20 cellular contexts compared by ENCODE assay signal in the genomic region with DNA sequence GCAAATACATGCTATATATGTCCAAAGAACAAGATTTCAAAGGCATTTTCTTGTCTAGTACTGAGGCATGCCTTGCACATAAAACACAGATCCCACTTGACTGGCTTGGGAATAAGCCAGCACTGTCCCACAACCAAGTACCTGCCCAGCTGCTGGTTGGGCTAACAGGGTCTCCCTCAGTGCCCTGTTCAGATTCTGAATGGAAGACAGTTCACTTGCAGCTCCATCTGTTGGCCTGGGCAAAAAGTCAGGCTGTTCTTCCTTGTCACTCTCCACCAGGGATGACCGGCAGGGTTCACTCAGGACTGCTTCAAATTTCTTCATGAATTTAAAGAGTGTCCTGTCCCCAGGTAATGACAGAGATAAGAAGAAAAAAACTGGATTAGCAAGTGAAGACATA. TPM values are rescaled to one million over a fixed set of nuclear protein-coding genes. Genes with fewer than 3 reads are reported as not detected.
A peak's percentile ranks its signal among the peaks of the same experiment; 100 is the strongest.
DNase-seq lines count a peak whose midpoint lies in the region; ATAC-seq and TF ChIP-seq lines count a peak whose summit lies in the region.
"Had no signal": no experiment of that assay in that cellular context is flagged by ENCODE, and none has a peak within 500 bp of the region (broad histone marks: within the 10 kb centered on the region; RNA-seq: fewer than 3 reads in every experiment).

No MANE protein-coding gene starts in this region.

- H3K36me3 Mint-ChIP-seq in CD8-positive, alpha-beta T cell = peaks cover 87% of the 10 kb centered on the region
- H3K36me3 Mint-ChIP-seq in activated T-helper 2 cell treated with anti-CD3 and anti-CD28 coated beads, Interferon-gamma antibody, Interleukin-2, Interleukin-4, amounts not matched to agents 10 μg/mL and 5 μg/mL and 100 μg/mL, durations not matched to agents 14 hours and 24 hours and 36 hours (ENCODE audit: low read depth) = peaks cover 77% of the 10 kb centered on the region

- no peak overlapping the region for H3K4me3 Mint-ChIP-seq in CD8-positive, alpha-beta T cell
- H3K4me3 Mint-ChIP-seq in activated T-helper 2 cell treated with anti-CD3 and anti-CD28 coated beads, Interferon-gamma antibody, Interleukin-2, Interleukin-4, amounts not matched to agents 10 μg/mL and 5 μg/mL and 100 μg/mL, durations not matched to agents 14 hours and 24 hours and 36 hours (ENCODE audit: low read depth) = no peak overlapping the region
- H3K4me3 Mint-ChIP-seq: B cell; CD8-positive, alpha-beta memory T cell had no signal

- H3K27me3 ChIP-seq in CD8-positive, alpha-beta T cell (ENCODE audit: insufficient read depth, low read length) = no peaks in the 10 kb centered on the region
- H3K27me3 ChIP-seq: BLaER1 treated with 17β-estradiol and CSF1 and Interleukin-3, amounts not matched to agents 10 nM and 100 nM had no signal

- no peaks in the 10 kb centered on the region for H3K9me3 ChIP-seq in CD8-positive, alpha-beta T cell (ENCODE audit: low read length)
- H3K9me3 ChIP-seq in HEK293 (ENCODE audit: control insufficient read depth, insufficient read depth, low read depth, low read length) = no peaks in the 10 kb centered on the region
- H3K9me3 ChIP-seq: BLaER1 treated with 17β-estradiol and CSF1 and Interleukin-3, amounts not matched to agents 10 nM and 100 nM had no signal

- no peaks in the 10 kb centered on the region for H3K27me3 Mint-ChIP-seq in CD8-positive, alpha-beta T cell (ENCODE audit: low read depth)
- no peaks in the 10 kb centered on the region for H3K27me3 Mint-ChIP-seq in activated T-helper 2 cell treated with anti-CD3 and anti-CD28 coated beads, Interferon-gamma antibody, Interleukin-2, Interleukin-4, amounts not matched to agents 10 μg/mL and 5 μg/mL and 100 μg/mL, durations not matched to agents 14 hours and 24 hours and 36 hours (ENCODE audit: low read depth)
- H3K27me3 Mint-ChIP-seq: B cell; CD8-positive, alpha-beta memory T cell had no signal

- H3K27ac ChIP-seq in CD8-positive, alpha-beta T cell (ENCODE audit: low read depth, low read length) = no peak overlapping the region
- H3K27ac ChIP-seq in HEK293 (ENCODE audit: extremely low read depth, low read depth, low read length) (no peak overlapping the region), RWPE1 (no peak overlapping the region)
- H3K27ac ChIP-seq: BLaER1 treated with 17β-estradiol and CSF1 and Interleukin-3, amounts not matched to agents 10 nM and 100 nM; HL-60 had no signal

- peaks cover 66% of the 10 kb centered on the region for H3K36me3 ChIP-seq in CD8-positive, alpha-beta T cell (ENCODE audit: insufficient read depth, low read length)
- H3K36me3 ChIP-seq in HEK293 (ENCODE audit: control insufficient read depth in 2 of 2, insufficient read depth in 1 of 2, low read length in 2 of 2) = peaks cover 28 to 97% of the 10 kb centered on the region in 2 experiments

- H3K4me3 ChIP-seq in CD8-positive, alpha-beta T cell (ENCODE audit: low read depth, low read length) = no peak overlapping the region
- no peak overlapping the region for H3K4me3 ChIP-seq in HEK293 (ENCODE audit: low read depth, low read length)
- H3K4me3 ChIP-seq: BLaER1 treated with 17β-estradiol and CSF1 and Interleukin-3, amounts not matched to agents 10 nM and 100 nM; K562 had no signal

- POLR2A ChIA-PET in CD8-positive, alpha-beta T cell (lab: Charles Lee) = no interaction called here
- POLR2A ChIA-PET in HEK293 (lab: Yijun Ruan, JAX) = no interaction called here
- POLR2A ChIA-PET in RWPE1 (lab: Yijun Ruan, JAX; ENCODE audit: low non-redundant PET) = no interaction called here

- no peak for DNase-seq in CD8-positive, alpha-beta T cell
- DNase-seq in activated T-helper 2 cell treated with anti-CD3 and anti-CD28 coated beads, Interferon-gamma antibody, Interleukin-2, Interleukin-4, amounts not matched to agents 10 μg/mL and 5 μg/mL and 100 μg/mL, durations not matched to agents 14 hours and 24 hours and 36 hours (ENCODE audit: low spot score) = no peak
- no peak for DNase-seq in left lobe of liver (ENCODE audit: low spot score)
- DNase-seq in RWPE1 (ENCODE audit: low spot score) = no peak
- no peak for DNase-seq in stimulated activated naive CD8-positive, alpha-beta T cell treated with anti-CD3 and anti-CD28 coated beads, Interleukin-15, Interleukin-2, amounts not matched to agents 100 U/mL and 50 U/mL, for 24 hours
- DNase-seq: CD8-positive, alpha-beta memory T cell; COR-L47; DMS 273 treated with DMSO at 0.1 percent for 48 hours; DMS53; DND-41; GOT3; H7; IMR-90 had no signal

- no peaks in the 10 kb centered on the region for H3K9me3 Mint-ChIP-seq in CD8-positive, alpha-beta T cell
- H3K9me3 Mint-ChIP-seq in activated T-helper 2 cell treated with anti-CD3 and anti-CD28 coated beads, Interferon-gamma antibody, Interleukin-2, Interleukin-4, amounts not matched to agents 10 μg/mL and 5 μg/mL and 100 μg/mL, durations not matched to agents 14 hours and 24 hours and 36 hours = no peaks in the 10 kb centered on the region
- H3K9me3 Mint-ChIP-seq: CD8-positive, alpha-beta memory T cell had no signal

- CTCF ChIA-PET in CD8-positive, alpha-beta T cell (lab: Charles Lee) = no interaction called here
- CTCF ChIA-PET in HEK293 (lab: Yijun Ruan, JAX) (interaction anchor here (0.6 kb wide), 1 partner anchor 37 kb away, joined by 3 read pairs; no protein-coding TSS in a partner anchor), RWPE1 (lab: Yijun Ruan, JAX) (no interaction called here)

- ATAC-seq in CD8-positive, alpha-beta T cell = no peak
- peak; percentile 23 for ATAC-seq in left lobe of liver
- ATAC-seq in GM18511 (IDR thresholded peaks at IDR 0.05; ENCODE audit: unreplicated experiment) = no peak
- ATAC-seq in stimulated activated naive CD8-positive, alpha-beta T cell treated with anti-CD3 and anti-CD28 coated beads, Interleukin-15, Interleukin-2, amounts not matched to agents 100 U/mL and 50 U/mL, for 24 hours = no peak
- ATAC-seq: HCT116, K562 had no signal

- H3K27ac Mint-ChIP-seq in CD8-positive, alpha-beta T cell = peak overlapping the region; percentile 18
- peak overlapping the region; percentile 28 for H3K27ac Mint-ChIP-seq in activated T-helper 2 cell treated with anti-CD3 and anti-CD28 coated beads, Interferon-gamma antibody, Interleukin-2, Interleukin-4, amounts not matched to agents 10 μg/mL and 5 μg/mL and 100 μg/mL, durations not matched to agents 14 hours and 24 hours and 36 hours
- H3K27ac Mint-ChIP-seq: B cell had no signal

- TF ChIP-seq CTCF in CD8-positive, alpha-beta T cell (IDR thresholded peaks at IDR 0.05) = no peak
- TF ChIP-seq CTCF in HEK293 (tag by site-specific recombination; IDR thresholded peaks at IDR 0.05) = no peak
- TF ChIP-seq CTCF in RWPE1 (conservative IDR thresholded peaks at IDR 0.05; ENCODE audit: low read depth) = no peak

- H3K4me1 Mint-ChIP-seq in CD8-positive, alpha-beta T cell (ENCODE audit: low read depth) = no peaks in the 10 kb centered on the region
- H3K4me1 Mint-ChIP-seq in activated T-helper 2 cell treated with anti-CD3 and anti-CD28 coated beads, Interferon-gamma antibody, Interleukin-2, Interleukin-4, amounts not matched to agents 10 μg/mL and 5 μg/mL and 100 μg/mL, durations not matched to agents 14 hours and 24 hours and 36 hours (ENCODE audit: low read depth) = no peaks in the 10 kb centered on the region
- H3K4me1 Mint-ChIP-seq: B cell; CD8-positive, alpha-beta memory T cell had no signal

- intact Hi-C loops in CD8-positive, alpha-beta T cell (cut with DNase I, micrococcal nuclease) = no loop called here
- intact Hi-C loops in activated T-helper 2 cell treated with anti-CD3 and anti-CD28 coated beads, Interferon-gamma antibody, Interleukin-2, Interleukin-4, amounts not matched to agents 10 μg/mL and 5 μg/mL and 100 μg/mL, durations not matched to agents 14 hours and 24 hours and 36 hours (cut with micrococcal nuclease) = no loop called here

- H3K4me1 ChIP-seq in CD8-positive, alpha-beta T cell (ENCODE audit: insufficient read depth, low read length) = no peaks in the 10 kb centered on the region
- H3K4me1 ChIP-seq in HEK293 (ENCODE audit: control insufficient read depth, insufficient read depth, low read length) = no peaks in the 10 kb centered on the region
- H3K4me1 ChIP-seq: BLaER1 treated with 17β-estradiol and CSF1 and Interleukin-3, amounts not matched to agents 10 nM and 100 nM had no signal

TF ChIP-seq in HEK293, 187 proteins besides CTCF, POLR2A, EP300 and RAD21:
- no peak for TF ChIP-seq ZIC2 (tag by site-specific recombination; IDR thresholded peaks at IDR 0.05)
- TF ChIP-seq, protein P1, sequence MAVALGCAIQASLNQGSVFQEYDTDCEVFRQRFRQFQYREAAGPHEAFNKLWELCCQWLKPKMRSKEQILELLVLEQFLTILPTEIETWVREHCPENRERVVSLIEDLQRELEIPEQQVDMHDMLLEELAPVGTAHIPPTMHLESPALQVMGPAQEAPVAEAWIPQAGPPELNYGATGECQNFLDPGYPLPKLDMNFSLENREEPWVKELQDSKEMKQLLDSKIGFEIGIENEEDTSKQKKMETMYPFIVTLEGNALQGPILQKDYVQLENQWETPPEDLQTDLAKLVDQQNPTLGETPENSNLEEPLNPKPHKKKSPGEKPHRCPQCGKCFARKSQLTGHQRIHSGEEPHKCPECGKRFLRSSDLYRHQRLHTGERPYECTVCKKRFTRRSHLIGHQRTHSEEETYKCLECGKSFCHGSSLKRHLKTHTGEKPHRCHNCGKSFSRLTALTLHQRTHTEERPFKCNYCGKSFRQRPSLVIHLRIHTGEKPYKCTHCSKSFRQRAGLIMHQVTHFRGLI (tag by site-specific recombination; IDR thresholded peaks at IDR 0.05) = peak; percentile 39; the same call in 1 of the 2 replicates

RNA-seq across cellular contexts. Expression of a gene that starts 44.4 kb away (rescaled TPM):
- total RNA-seq in CD8-positive, alpha-beta T cell = 10 to 100 TPM; 16.7 to 17.8 TPM
- total RNA-seq in activated T-helper 2 cell treated with anti-CD3 and anti-CD28 coated beads, Interferon-gamma antibody, Interleukin-2, Interleukin-4, amounts not matched to agents 10 μg/mL and 5 μg/mL and 100 μg/mL, durations not matched to agents 14 hours and 24 hours and 36 hours = 28.7 and 30.0 TPM in 2 replicates
- total RNA-seq in left lobe of liver = 11.7 TPM
